In genomic region chr1:92937731-92938130, GRCh38 we compare ENCODE assay signal across 5 cellular contexts.
"Had no signal": no experiment of that assay in that cellular context is flagged by ENCODE, and none has a peak within 500 bp of the region (broad histone marks: within the 10 kb centered on the region; RNA-seq: fewer than 3 reads in every experiment).

No MANE protein-coding gene starts in this region.

- H3K27ac ChIP-seq: HL-60 had no signal

- FAIRE-seq: HTR-8/SVneo, K562 had no signal

- ATAC-seq: K562 had no signal

- DNase-seq: IMR-90, KBM-7 had no signal

- H3K4me3 ChIP-seq: K562 had no signal
